17 cellular contexts compared by ENCODE assay signal in the genomic region with DNA sequence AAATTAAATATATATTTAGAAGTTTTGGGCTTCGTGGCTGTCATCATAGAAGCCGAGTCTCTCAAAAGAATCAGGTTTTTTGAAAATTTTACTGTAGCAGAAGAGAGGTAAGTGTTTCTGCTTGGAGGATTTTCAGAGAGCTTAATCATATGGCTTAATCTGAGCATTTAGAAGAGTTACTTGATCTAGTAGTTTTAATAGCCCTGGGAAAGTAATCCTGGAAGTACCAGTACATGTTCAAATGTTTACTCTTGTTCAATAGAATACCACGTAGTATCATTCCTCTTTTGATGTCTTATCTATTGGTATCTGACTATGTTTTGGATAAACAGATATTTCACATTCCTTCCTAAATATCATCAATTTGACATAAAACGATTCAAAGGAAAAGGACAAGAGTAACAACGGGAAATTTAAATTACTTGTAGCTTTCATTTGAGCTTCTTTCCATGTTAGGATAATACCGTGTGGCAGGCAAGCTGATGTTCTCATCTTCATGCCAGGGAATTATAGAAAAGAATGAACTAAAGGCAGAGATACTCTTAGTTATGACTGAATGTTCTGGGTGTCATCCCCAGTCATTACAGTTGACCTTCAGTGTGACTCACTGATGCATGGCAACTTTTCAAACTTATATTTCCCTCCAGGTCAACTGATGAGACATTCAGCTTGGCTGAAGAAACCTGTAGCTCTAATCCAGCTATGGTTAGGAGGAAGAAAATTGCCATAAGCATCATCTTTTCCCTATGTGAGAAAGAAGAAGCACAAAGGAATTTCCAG.
DNase-seq lines count a peak whose midpoint lies in the region; ATAC-seq, FAIRE-seq and TF ChIP-seq lines count a peak whose summit lies in the region.
"Had no signal": no experiment of that assay in that cellular context is flagged by ENCODE, and none has a peak within 500 bp of the region (broad histone marks: within the 10 kb centered on the region; RNA-seq: fewer than 3 reads in every experiment).

No MANE protein-coding gene starts in this region.

- peak overlapping the region; percentile 17 for H3K27ac ChIP-seq in smooth muscle cell (ENCODE audit: low read depth)

- H3K27ac Mint-ChIP-seq in activated T-cell treated with anti-CD3 and anti-CD28 coated beads, Interleukin-2, amount 50 U/mL, for 72 hours, result no peak overlapping the region
- H3K27ac Mint-ChIP-seq: activated CD4-positive, alpha-beta T cell treated with anti-CD3 and anti-CD28 coated beads, Interleukin-2, amount 10 ng/mL, durations not matched to agents 24 days and 14 days; activated naive CD8-positive, alpha-beta T cell treated with anti-CD3 and anti-CD28 coated beads, Interleukin-2, amount 10 ng/mL, durations not matched to agents 7 days and 5 days; CD8-positive, alpha-beta memory T cell had no signal

- H3K9ac ChIP-seq in smooth muscle cell (ENCODE audit: low read depth), result no peak overlapping the region

- DNase-seq in ELR (ENCODE audit: low read depth) (peak; percentile 75), RCC 7860 (ENCODE audit: low spot score) (peak; percentile 30), fibroblast of gingiva (ENCODE audit: low read depth) (peak; percentile 18), smooth muscle cell (lab: John Stamatoyannopoulos, UW; ENCODE audit: unreplicated experiment) (no peak)
- DNase-seq in stimulated activated naive CD4-positive, alpha-beta T cell treated with Interleukin-2 at 50 U/mL for 16 hours (lab: John Stamatoyannopoulos, UW), result no peak
- no peak for DNase-seq in activated CD8-positive, alpha-beta memory T cell treated with anti-CD3 and anti-CD28 coated beads, Interleukin-2, amount 50 U/mL, for 48 hours
- DNase-seq in activated T-cell treated with anti-CD3 and anti-CD28 coated beads, Interleukin-2, amount 50 U/mL, for 72 hours, result no peak
- DNase-seq: activated CD4-positive, alpha-beta T cell treated with anti-CD3 and anti-CD28 coated beads, Interleukin-2, amount 10 ng/mL, durations not matched to agents 24 days and 14 days; activated naive CD8-positive, alpha-beta T cell treated with anti-CD3 and anti-CD28 coated beads, Interleukin-2, amount 10 ng/mL, durations not matched to agents 7 days and 5 days; CD8-positive, alpha-beta memory T cell; head of caudate nucleus; islet precursor cell; midbrain; NCI-H1048; nucleus accumbens; sigmoid colon had no signal

- H3K27me3 ChIP-seq in smooth muscle cell (ENCODE audit: low read depth), result no peaks in the 10 kb centered on the region
- H3K27me3 ChIP-seq: sigmoid colon had no signal

- H3K4me1 Mint-ChIP-seq in activated T-cell treated with anti-CD3 and anti-CD28 coated beads, Interleukin-2, amount 50 U/mL, for 72 hours (ENCODE audit: low read depth), result no peaks in the 10 kb centered on the region
- H3K4me1 Mint-ChIP-seq: activated naive CD8-positive, alpha-beta T cell treated with anti-CD3 and anti-CD28 coated beads, Interleukin-2, amount 10 ng/mL, durations not matched to agents 7 days and 5 days; CD8-positive, alpha-beta memory T cell had no signal

- no peaks in the 10 kb centered on the region for H3F3A ChIP-seq in smooth muscle cell (ENCODE audit: low read depth)

- H3K36me3 ChIP-seq in smooth muscle cell (ENCODE audit: low read depth), result no peaks in the 10 kb centered on the region

- no peak overlapping the region for H3K4me3 ChIP-seq in smooth muscle cell
- H3K4me3 ChIP-seq: sigmoid colon had no signal

- H3K79me2 ChIP-seq in smooth muscle cell (ENCODE audit: low read depth), result no peaks in the 10 kb centered on the region

- no peaks in the 10 kb centered on the region for H4K20me1 ChIP-seq in smooth muscle cell (ENCODE audit: low read depth)

- H3K4me3 Mint-ChIP-seq in activated T-cell treated with anti-CD3 and anti-CD28 coated beads, Interleukin-2, amount 50 U/mL, for 72 hours, result no peak overlapping the region
- H3K4me3 Mint-ChIP-seq: activated CD4-positive, alpha-beta T cell treated with anti-CD3 and anti-CD28 coated beads, Interleukin-2, amount 10 ng/mL, durations not matched to agents 24 days and 14 days; activated naive CD8-positive, alpha-beta T cell treated with anti-CD3 and anti-CD28 coated beads, Interleukin-2, amount 10 ng/mL, durations not matched to agents 7 days and 5 days; CD8-positive, alpha-beta memory T cell had no signal

- no peak for TF ChIP-seq CTCF in smooth muscle cell (IDR thresholded peaks at IDR 0.05; ENCODE audit: borderline replicate concordance, insufficient read depth, poor library complexity, severe bottlenecking)

- 78% methylated on average over 6 of the region's 6 CpGs for WGBS in smooth muscle cell (ENCODE audit: low lambda C conversion rate)

- H2AFZ ChIP-seq in smooth muscle cell (ENCODE audit: low read depth), result no peak overlapping the region

- H3K27me3 Mint-ChIP-seq in activated T-cell treated with anti-CD3 and anti-CD28 coated beads, Interleukin-2, amount 50 U/mL, for 72 hours (ENCODE audit: low read depth), result no peaks in the 10 kb centered on the region
- H3K27me3 Mint-ChIP-seq: activated CD4-positive, alpha-beta T cell treated with anti-CD3 and anti-CD28 coated beads, Interleukin-2, amount 10 ng/mL, durations not matched to agents 24 days and 14 days; activated naive CD8-positive, alpha-beta T cell treated with anti-CD3 and anti-CD28 coated beads, Interleukin-2, amount 10 ng/mL, durations not matched to agents 7 days and 5 days; CD8-positive, alpha-beta memory T cell had no signal

- ATAC-seq in activated T-cell treated with anti-CD3 and anti-CD28 coated beads, Interleukin-2, amount 50 U/mL, for 72 hours (replicated peaks in 1 of 2), result no peak
- ATAC-seq: Right ventricle myocardium inferior had no signal

- H3K4me1 ChIP-seq in smooth muscle cell (ENCODE audit: low read depth), result no peaks in the 10 kb centered on the region

- peaks cover 1 to 4% of the 10 kb centered on the region in 2 donors for H3K36me3 Mint-ChIP-seq in activated T-cell treated with anti-CD3 and anti-CD28 coated beads, Interleukin-2, amount 50 U/mL, for 72 hours (ENCODE audit: insufficient read depth in 2 of 2)

- no peaks in the 10 kb centered on the region for H3K9me3 Mint-ChIP-seq in activated T-cell treated with anti-CD3 and anti-CD28 coated beads, Interleukin-2, amount 50 U/mL, for 72 hours
- H3K9me3 Mint-ChIP-seq: activated CD4-positive, alpha-beta T cell treated with anti-CD3 and anti-CD28 coated beads, Interleukin-2, amount 10 ng/mL, durations not matched to agents 24 days and 14 days; activated naive CD8-positive, alpha-beta T cell treated with anti-CD3 and anti-CD28 coated beads, Interleukin-2, amount 10 ng/mL, durations not matched to agents 7 days and 5 days; CD8-positive, alpha-beta memory T cell had no signal

- no peak overlapping the region for H3K4me2 ChIP-seq in smooth muscle cell

- FAIRE-seq in RCC 7860 (lab: Jason Lieb, UNC), result peak; percentile 2

- no peaks in the 10 kb centered on the region for H3K9me3 ChIP-seq in smooth muscle cell (replicated peaks; ENCODE audit: low read depth)
- H3K9me3 ChIP-seq: sigmoid colon had no signal

Comparison
In these comparisons a context has a peak if more than half of its experiments do, and no peak if none do; other contexts are left out.
1. DNase-seq: peak in ELR (single experiment), RCC 7860 (single experiment) and fibroblast of gingiva (single experiment); none in smooth muscle cell (single experiment), stimulated activated naive CD4-positive, alpha-beta T cell treated with Interleukin-2 at 50 U/mL for 16 hours (single experiment), activated CD8-positive, alpha-beta memory T cell treated with anti-CD3 and anti-CD28 coated beads, Interleukin-2, amount 50 U/mL, for 48 hours (single experiment) and activated T-cell treated with anti-CD3 and anti-CD28 coated beads, Interleukin-2, amount 50 U/mL, for 72 hours (0 of 2).